24 cellular contexts compared by ENCODE assay signal in the genomic region with DNA sequence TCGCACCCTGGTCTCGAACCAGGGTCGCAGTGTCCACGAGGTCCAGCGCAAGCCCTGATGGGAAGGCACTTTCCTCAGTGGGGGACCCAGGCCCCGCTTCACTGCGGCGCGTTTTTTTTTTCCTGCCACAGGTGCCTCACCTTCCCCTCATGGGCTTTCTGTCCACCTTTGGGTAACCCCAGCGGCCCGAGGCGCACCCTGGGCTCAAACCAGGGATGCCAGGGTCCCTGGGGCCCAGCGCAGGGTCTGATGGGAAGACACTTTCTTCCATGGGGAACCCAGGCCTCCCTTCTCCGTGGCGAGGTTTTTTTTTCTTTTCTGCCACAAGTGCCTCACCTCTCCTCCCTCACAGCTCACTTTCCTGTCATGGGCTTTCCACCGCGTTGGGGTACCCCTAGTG.
"Had no signal": no experiment of that assay in that cellular context is flagged by ENCODE, and none has a peak within 500 bp of the region (broad histone marks: within the 10 kb centered on the region; RNA-seq: fewer than 3 reads in every experiment).

No MANE protein-coding gene starts in this region.

- DNase-seq: colonic mucosa; effector CD8-positive, alpha-beta T cell; endodermal cell; foreskin fibroblast; gastrocnemius medialis; head of caudate nucleus; kidney; natural killer cell; occipital lobe; stimulated activated CD4-positive, alpha-beta T cell treated with anti-CD3 and anti-CD28 coated beads, Interleukin-12 subunit alpha, Interleukin-12 subunit beta, amount 100 ng/mL, for 4 hours; stimulated activated CD4-positive, alpha-beta T cell treated with anti-CD3 and anti-CD28 coated beads, Interleukin-1b, Interleukin-23, amount 100 ng/mL, for 48 hours; stimulated activated CD4-positive, alpha-beta T cell treated with anti-CD3 and anti-CD28 coated beads, Interleukin-4, amount 100 ng/mL, for 1 hour; stimulated activated CD8-positive, alpha-beta memory T cell treated with anti-CD3 and anti-CD28 coated beads, Interleukin-4, amount 100 ng/mL, for 48 hours; stimulated activated naive CD4-positive, alpha-beta T cell; transverse colon had no signal

- H3K27me3 ChIP-seq: colonic mucosa, gastrocnemius medialis, right atrium auricular region, transverse colon, vagina had no signal

- ATAC-seq: esophagus mucosa, gastrocnemius medialis, left lobe of liver, natural killer cell had no signal

- H3K4me3 ChIP-seq: colonic mucosa, gastrocnemius medialis, lung, right atrium auricular region, smooth muscle cell, vagina had no signal

- H3K27ac ChIP-seq: colonic mucosa, epithelial cell of prostate, gastrocnemius medialis, prostate gland, right atrium auricular region, thoracic aorta, transverse colon, vagina had no signal

- H3K4me1 ChIP-seq: colonic mucosa, gastrocnemius medialis, prostate gland, right atrium auricular region, transverse colon, vagina had no signal

- H3K36me3 ChIP-seq: colonic mucosa, gastrocnemius medialis, prostate gland, right atrium auricular region, thoracic aorta, transverse colon, vagina had no signal

- H3K4me2 ChIP-seq: smooth muscle cell had no signal

- H3K9me3 ChIP-seq: colonic mucosa, gastrocnemius medialis, prostate gland, right atrium auricular region, thoracic aorta, transverse colon, vagina had no signal
